In genomic region chr7:50505553-50505952, GRCh38 we compare ENCODE assay signal across 19 cellular contexts. TPM values are rescaled to one million over a fixed set of nuclear protein-coding genes. Genes with fewer than 3 reads are reported as not detected.
"Had no signal": no experiment of that assay in that cellular context is flagged by ENCODE, and none has a peak within 500 bp of the region (broad histone marks: within the 10 kb centered on the region; RNA-seq: fewer than 3 reads in every experiment).

No MANE protein-coding gene starts in this region.

- H3K9me3 ChIP-seq: esophagus squamous epithelium, left ventricle myocardium inferior, lower lobe of right lung, thoracic aorta, transverse colon had no signal

- H3K27me3 ChIP-seq: esophagus squamous epithelium, transverse colon had no signal

- FAIRE-seq: keratinocyte had no signal

- H3K4me1 Mint-ChIP-seq: central memory CD8-positive, alpha-beta T cell; immature natural killer cell had no signal

- DNase-seq: esophagus squamous epithelium; foreskin fibroblast; immature natural killer cell; left ventricle myocardium inferior; lower lobe of right lung; mesenchymal stem cell; midbrain; stimulated activated CD4-positive, alpha-beta T cell treated with anti-CD3 and anti-CD28 coated beads, Interleukin-12 subunit alpha, Interleukin-12 subunit beta, amount 100 ng/mL, for 4 hours; transverse colon had no signal

- H3K4me3 Mint-ChIP-seq: central memory CD8-positive, alpha-beta T cell; dendritic cell treated with granulocyte-macrophage colony-stimulating factor and Interleukin-4, amounts not matched to agents 40 ng/mL and 50 ng/mL, for 4 days; immature natural killer cell; natural killer cell treated with Interleukin-12 subunit alpha and Interleukin-12 subunit beta and Interleukin-15 and Interleukin-18, amount 100 ng/mL, for 72 hours; stimulated activated naive CD8-positive, alpha-beta T cell treated with anti-CD3 and anti-CD28 coated beads, Interleukin-15, Interleukin-2, amounts not matched to agents 100 ng/mL and 50 ng/mL, for 24 hours had no signal

- H3K27me3 Mint-ChIP-seq: dendritic cell treated with granulocyte-macrophage colony-stimulating factor and Interleukin-4, amounts not matched to agents 40 ng/mL and 50 ng/mL, for 4 days had no signal

- ATAC-seq: lower lobe of right lung; natural killer cell treated with Interleukin-12 subunit alpha and Interleukin-12 subunit beta and Interleukin-15 and Interleukin-18, amount 100 ng/mL, for 72 hours; sciatic nerve had no signal

- H3K4me3 ChIP-seq: esophagus squamous epithelium, left ventricle myocardium inferior, lower lobe of right lung, skin epidermis, thoracic aorta, transverse colon had no signal

- H3K36me3 ChIP-seq: esophagus squamous epithelium, left ventricle myocardium inferior, lower lobe of right lung, thoracic aorta, transverse colon had no signal

- H3K4me1 ChIP-seq: lower lobe of right lung had no signal

- H3K36me3 Mint-ChIP-seq: immature natural killer cell; natural killer cell treated with Interleukin-12 subunit alpha and Interleukin-12 subunit beta and Interleukin-15 and Interleukin-18, amount 100 ng/mL, for 72 hours had no signal

- H3K9me3 Mint-ChIP-seq: central memory CD8-positive, alpha-beta T cell; dendritic cell treated with granulocyte-macrophage colony-stimulating factor and Interleukin-4, amounts not matched to agents 40 ng/mL and 50 ng/mL, for 4 days; immature natural killer cell; natural killer cell treated with Interleukin-12 subunit alpha and Interleukin-12 subunit beta and Interleukin-15 and Interleukin-18, amount 100 ng/mL, for 72 hours; stimulated activated naive CD8-positive, alpha-beta T cell treated with anti-CD3 and anti-CD28 coated beads, Interleukin-15, Interleukin-2, amounts not matched to agents 100 ng/mL and 50 ng/mL, for 24 hours had no signal

- H3K27ac Mint-ChIP-seq: dendritic cell treated with granulocyte-macrophage colony-stimulating factor and Interleukin-4, amounts not matched to agents 40 ng/mL and 50 ng/mL, for 4 days; immature natural killer cell; natural killer cell treated with Interleukin-12 subunit alpha and Interleukin-12 subunit beta and Interleukin-15 and Interleukin-18, amount 100 ng/mL, for 72 hours; stimulated activated naive CD8-positive, alpha-beta T cell treated with anti-CD3 and anti-CD28 coated beads, Interleukin-15, Interleukin-2, amounts not matched to agents 100 ng/mL and 50 ng/mL, for 24 hours had no signal

- H3K27ac ChIP-seq: esophagus squamous epithelium, left ventricle myocardium inferior, lower lobe of right lung, skin epidermis, thoracic aorta, transverse colon had no signal

RNA-seq across cellular contexts. Expression of gene DDC, which starts 59.7 kb away (rescaled TPM):
- total RNA-seq: left ventricle myocardium inferior; natural killer cell treated with Interleukin-12 subunit alpha and Interleukin-12 subunit beta and Interleukin-15 and Interleukin-18, amount 100 ng/mL, for 72 hours; pulmonary artery endothelial cell; sciatic nerve; subcutaneous adipose tissue had no signal
- polyA plus RNA-seq: immature natural killer cell, keratinocyte had no signal
